ENCODE assay signal across 8 cellular contexts in the genomic region with DNA sequence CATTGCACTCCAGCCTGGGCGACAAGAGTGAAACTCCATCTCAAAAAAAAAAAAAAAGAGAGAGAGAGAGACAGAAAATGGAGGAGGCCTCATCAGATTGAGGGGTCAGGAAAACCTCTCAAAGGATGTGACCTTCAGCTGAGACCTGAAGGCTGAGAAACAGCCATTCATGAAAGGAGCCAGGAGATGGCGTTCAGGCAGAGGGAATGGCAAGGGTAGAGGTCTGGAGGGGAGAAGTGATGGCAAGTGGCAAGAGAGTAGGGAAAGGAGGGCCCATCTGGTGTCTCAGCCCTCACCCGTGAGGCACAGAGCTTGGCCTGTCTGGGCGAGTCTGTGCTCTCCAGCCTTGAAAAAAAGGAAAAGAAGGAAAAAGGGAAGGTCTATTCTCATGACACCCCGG. TPM values are rescaled to one million over a fixed set of nuclear protein-coding genes. Genes with fewer than 3 reads are reported as not detected.
DNase-seq lines count a peak whose midpoint lies in the region; ATAC-seq, FAIRE-seq and TF ChIP-seq lines count a peak whose summit lies in the region.

No MANE protein-coding gene starts in this region.

- TF ChIP-seq CTCF in Calu3 (IDR thresholded peaks at IDR 0.05; ENCODE audit: unreplicated experiment) (no peak), heart right ventricle (IDR thresholded peaks at IDR 0.05) (peak in 6 of 9 donors; percentile 27 to 41 (median 30))

- intact Hi-C loops in Calu3 (cut with micrococcal nuclease; ENCODE audit: unreplicated experiment) = loop anchor here (1.0 kb wide), 2 partner anchors 78 to 164 kb away; no protein-coding TSS in a partner anchor
- intact Hi-C loops in heart right ventricle (cut with DNase I) = loop anchor here in 5 of 10 donors (10.0 kb wide), 1 partner anchor 162 kb away; no protein-coding TSS in a partner anchor

- no peaks in the 10 kb centered on the region for H3K9me3 ChIP-seq in heart right ventricle

- 71 to 72% methylated on average over 5 of the region's 5 CpGs for WGBS in heart right ventricle, 2 donors

- peak; percentile 50 for DNase-seq in Calu3
- DNase-seq in HT-29 (ENCODE audit: low spot score) = peak; percentile 27
- peak; percentile 59 for DNase-seq in SW480 (ENCODE audit: low spot score)
- no peak for DNase-seq in heart right ventricle
- DNase-seq in activated T-cell treated with anti-CD3 and anti-CD28 coated beads, Interleukin-2, amount 50 U/mL, for 48 hours = no peak
- DNase-seq in GM19239 (ENCODE audit: insufficient read length, low spot score) = no peak
- no peak for DNase-seq in NCI-H2081 (lab: John Stamatoyannopoulos, UW)

- H3K27me3 Mint-ChIP-seq in Calu3 (ENCODE audit: unreplicated experiment) = peaks cover 53% of the 10 kb centered on the region

- H3K27ac ChIP-seq in heart right ventricle = no peak overlapping the region

- no peaks in the 10 kb centered on the region for H3K9me3 Mint-ChIP-seq in Calu3 (ENCODE audit: low read depth, unreplicated experiment)

- H3K4me3 Mint-ChIP-seq in Calu3 (ENCODE audit: low read depth, unreplicated experiment) = no peak overlapping the region

- no peak for FAIRE-seq in GM19239 (lab: Jason Lieb, UNC)

- BruUV-seq in Calu3 (replicated peaks; lab: Mats Ljungman, UMichigan) = no TSS peak

- H3K36me3 ChIP-seq in heart right ventricle = no peaks in the 10 kb centered on the region

- CTCF ChIA-PET in Calu3 (lab: Charles Lee) = interaction anchor here (0.5 to 2.2 kb wide), 6 partner anchors 9 to 163 kb away, joined by 3 to 8 read pairs (median 4); no protein-coding TSS in a partner anchor

- H3K27ac Mint-ChIP-seq in Calu3 (ENCODE audit: unreplicated experiment) = no peak overlapping the region

- H3K4me3 ChIP-seq in heart right ventricle = no peak overlapping the region

- H3K4me1 Mint-ChIP-seq in Calu3 (ENCODE audit: low read depth, unreplicated experiment) = no peaks in the 10 kb centered on the region

- no peaks in the 10 kb centered on the region for H3K27me3 ChIP-seq in heart right ventricle

- peaks cover 4% of the 10 kb centered on the region for H3K36me3 Mint-ChIP-seq in Calu3 (ENCODE audit: insufficient read depth, unreplicated experiment)

- peak in 4 of 8 donors; percentile 10 to 65 (median 36) for ATAC-seq in heart right ventricle
- ATAC-seq in HG02678 (IDR thresholded peaks at IDR 0.05; ENCODE audit: unreplicated experiment) = no peak

- H3K4me1 ChIP-seq in heart right ventricle = no peaks in the 10 kb centered on the region

RNA-seq across cellular contexts. Expression of gene CAMK2A, which starts 17.0 kb away (rescaled TPM):
- total RNA-seq in Calu3 (2022) (not detected in 2 replicates), heart right ventricle (10 to 100 TPM; 10.7 to 25.7 (median 18.8) TPM)
- total RNA-seq in HT-29 (2014; rRNA removed; shearing (Covaris generic)) = not detected in 2 replicates
- 10 to 100 TPM in 1 of 2 donors, 1 to 10 TPM in 1; 1.2 to 11.5 TPM for polyA plus RNA-seq in heart right ventricle

RNA-seq across cellular contexts. Expression of gene ARSI, which starts 30.2 kb away (rescaled TPM):
- 0.71 and 0.93 TPM in 2 replicates for total RNA-seq in Calu3 (2022)
- total RNA-seq in HT-29 (2014; rRNA removed; shearing (Covaris generic)) = not detected in 2 replicates
- total RNA-seq in heart right ventricle = under 1 TPM in 9 of 10 donors, not detected in 1; 0.11 to 0.65 (median 0.32) TPM
- under 1 TPM in 1 of 2 donors, not detected in 1; 0.43 TPM for polyA plus RNA-seq in heart right ventricle

Comparison
In these comparisons a context has a peak if more than half of its experiments do, and no peak if none do; other contexts are left out.
1. DNase-seq: peak in Calu3 (single experiment), HT-29 (single experiment) and SW480 (single experiment); none in heart right ventricle (0 of 2), activated T-cell treated with anti-CD3 and anti-CD28 coated beads, Interleukin-2, amount 50 U/mL, for 48 hours (0 of 2), GM19239 (single experiment) and NCI-H2081 (0 of 2).